Comparison of ENCODE assay signal across 28 cellular contexts in genomic region chr2:37228788-37229187, GRCh38. TPM values are rescaled to one million over a fixed set of nuclear protein-coding genes. Genes with fewer than 3 reads are reported as not detected.
"Had no signal": no experiment of that assay in that cellular context is flagged by ENCODE, and none has a peak within 500 bp of the region (broad histone marks: within the 10 kb centered on the region; RNA-seq: fewer than 3 reads in every experiment).

No MANE protein-coding gene starts in this region.

- H3K27me3 ChIP-seq: body of pancreas, dorsolateral prefrontal cortex, spleen, upper lobe of left lung had no signal

- H3K9me3 ChIP-seq: body of pancreas, spleen, thoracic aorta, upper lobe of left lung had no signal

- DNase-seq: activated B cell treated with CpG ODN at 0.5 μM for 24 hours; activated CD4-positive, alpha-beta memory T cell treated with anti-CD3 and anti-CD28 coated beads, Interleukin-2, amount 10 ng/mL, durations not matched to agents 7 days and 5 days; activated CD4-positive, alpha-beta T cell treated with anti-CD3 and anti-CD28 coated beads for 4 hours; activated CD8-positive, alpha-beta memory T cell treated with anti-CD3 and anti-CD28 coated beads, Interleukin-2, amount 10 ng/mL, durations not matched to agents 7 days and 5 days; activated naive CD4-positive, alpha-beta T cell treated with Interleukin-2 at 50 U/mL for 16 hours; activated naive CD8-positive, alpha-beta T cell treated with anti-CD3 and anti-CD28 coated beads, Interleukin-2, amount 10 ng/mL, durations not matched to agents 7 days and 5 days; body of pancreas; caudate nucleus; dorsolateral prefrontal cortex; endodermal cell; foreskin fibroblast; hippocampal formation; kidney; midbrain; nephron progenitor cell; nucleus accumbens; posterior cingulate gyrus; spleen; stimulated activated naive B cell treated with anti-CD40 and anti-IgM and Interleukin-4, amounts not matched to agents 10 μg/mL and 1 μg/mL and 100 μg/mL, for 72 hours; upper lobe of left lung had no signal

- H3K4me3 ChIP-seq: body of pancreas, lung, thoracic aorta had no signal

- H3K27ac ChIP-seq: body of pancreas, dorsolateral prefrontal cortex, epithelial cell of prostate, spleen, thoracic aorta, upper lobe of left lung had no signal

- ATAC-seq: activated CD8-positive, alpha-beta memory T cell treated with anti-CD3 and anti-CD28 coated beads, Interleukin-2, amount 10 ng/mL, durations not matched to agents 7 days and 5 days; body of pancreas; left lobe of liver; stimulated activated naive B cell treated with anti-CD40 and anti-IgM and Interleukin-4, amounts not matched to agents 10 μg/mL and 1 μg/mL and 100 μg/mL, for 72 hours had no signal

- FAIRE-seq: colon, kidney had no signal

- H3K36me3 ChIP-seq: thoracic aorta had no signal

RNA-seq across cellular contexts. Expression of gene SULT6B1, which starts 40.3 kb away (rescaled TPM):
- total RNA-seq: activated B cell treated with CpG ODN at 0.5 μM for 24 hours; activated CD4-positive, alpha-beta memory T cell treated with anti-CD3 and anti-CD28 coated beads, Interleukin-2, amount 10 ng/mL, durations not matched to agents 7 days and 5 days; activated CD8-positive, alpha-beta memory T cell treated with anti-CD3 and anti-CD28 coated beads, Interleukin-2, amount 10 ng/mL, durations not matched to agents 7 days and 5 days; activated naive CD8-positive, alpha-beta T cell treated with anti-CD3 and anti-CD28 coated beads, Interleukin-2, amount 10 ng/mL, durations not matched to agents 7 days and 5 days; activated T-helper 2 cell treated with anti-CD3 and anti-CD28 coated beads, Interferon-gamma antibody, Interleukin-2, Interleukin-4, amounts not matched to agents 10 μg/mL and 5 μg/mL and 100 μg/mL, durations not matched to agents 14 hours and 24 hours and 36 hours; body of pancreas; dorsolateral prefrontal cortex; endodermal cell; glomerular endothelial cell; kidney; left lobe of liver; lung; renal cortical epithelial cell; spleen; thoracic aorta; upper lobe of left lung had no signal
- polyA plus RNA-seq: lung, spleen had no signal
